Comparison of ENCODE assay signal across 8 cellular contexts in genomic region chr22:25475554-25476022, GRCh38.
DNase-seq lines count a peak whose midpoint lies in the region; ATAC-seq and TF ChIP-seq lines count a peak whose summit lies in the region.

No MANE protein-coding gene starts in this region.

- no peaks in the 10 kb centered on the region for H3K9me2 ChIP-seq in Karpas-422 (replicated peaks; ENCODE audit: insufficient read depth, low read length)

- no peak overlapping the region for H2AFZ ChIP-seq in DND-41 (ENCODE audit: low read depth, low read length)
- no peak overlapping the region for H2AFZ ChIP-seq in Karpas-422 (ENCODE audit: low read length)

- TF ChIP-seq POLR2A in Peyer's patch (IDR thresholded peaks at IDR 0.05) = no peak
- TF ChIP-seq POLR2A in gastroesophageal sphincter (IDR thresholded peaks at IDR 0.05) = no peak

- H3K9ac ChIP-seq in DND-41 (ENCODE audit: low read depth, low read length) (no peak overlapping the region), Karpas-422 (ENCODE audit: low read length) (no peak overlapping the region)

- no peaks in the 10 kb centered on the region for H3K9me3 Mint-ChIP-seq in endothelial cell (ENCODE audit: unreplicated experiment)

- no peaks in the 10 kb centered on the region for H4K20me1 ChIP-seq in DND-41 (ENCODE audit: insufficient read depth, low read length)
- H4K20me1 ChIP-seq in Karpas-422 (ENCODE audit: insufficient read depth, low read depth, low read length) = no peaks in the 10 kb centered on the region

- TF ChIP-seq EP300 in gastroesophageal sphincter (IDR thresholded peaks at IDR 0.05) = no peak

- H3K4me2 ChIP-seq in DND-41 (ENCODE audit: insufficient read depth, low read length) (no peak overlapping the region), Karpas-422 (ENCODE audit: low read depth, low read length, poor library complexity, severe bottlenecking) (no peak overlapping the region)

- no peak overlapping the region for H3K27ac Mint-ChIP-seq in endothelial cell (ENCODE audit: unreplicated experiment)

- H3K4me1 Mint-ChIP-seq in endothelial cell (ENCODE audit: unreplicated experiment) = no peaks in the 10 kb centered on the region

- no peaks in the 10 kb centered on the region for H3K4me1 ChIP-seq in DND-41 (ENCODE audit: insufficient read depth, low read length)
- H3K4me1 ChIP-seq in Peyer's patch = no peaks in the 10 kb centered on the region
- peaks cover 0 to 19% (median 7%) of the 10 kb centered on the region in 3 donors for H3K4me1 ChIP-seq in gastroesophageal sphincter
- H3K4me1 ChIP-seq in Karpas-422 (ENCODE audit: low read length) = no peaks in the 10 kb centered on the region

- H3K79me2 ChIP-seq in DND-41 (ENCODE audit: insufficient read depth, low read length) (no peaks in the 10 kb centered on the region), Karpas-422 (ENCODE audit: low read length) (no peaks in the 10 kb centered on the region)

- peaks cover 26% of the 10 kb centered on the region for H3K36me3 Mint-ChIP-seq in endothelial cell (ENCODE audit: low read depth, unreplicated experiment)

- peaks cover 3% of the 10 kb centered on the region for H3K27me3 Mint-ChIP-seq in endothelial cell (ENCODE audit: unreplicated experiment)

- no peaks in the 10 kb centered on the region for H3K27me3 ChIP-seq in DND-41 (ENCODE audit: insufficient read depth, low read length, poor library complexity)
- no peaks in the 10 kb centered on the region for H3K27me3 ChIP-seq in Peyer's patch
- no peaks in the 10 kb centered on the region for H3K27me3 ChIP-seq in gastroesophageal sphincter
- H3K27me3 ChIP-seq in Karpas-422 (ENCODE audit: low read length) = no peaks in the 10 kb centered on the region

- H3K27ac ChIP-seq in DND-41 (ENCODE audit: low read length) (no peak overlapping the region), Peyer's patch (no peak overlapping the region), gastroesophageal sphincter (peak overlapping the region in 1 of 4 donors; percentile 10), Karpas-422 (ENCODE audit: low read length) (no peak overlapping the region)

- DNase-seq in DND-41 = peak; percentile 20
- DNase-seq in NCI-H187 (lab: John Stamatoyannopoulos, UW) = peak; percentile 81 to 87
- peak; percentile 86 for DNase-seq in dermis blood vessel endothelial cell
- DNase-seq in nucleus accumbens (lab: John Stamatoyannopoulos, UW) = peak in 34 of 56 donors; percentile 3 to 85 (median 45)
- no peak for DNase-seq in endothelial cell (ENCODE audit: low spot score)
- DNase-seq in Peyer's patch = no peak
- no peak for DNase-seq in Karpas-422

- H3K36me3 ChIP-seq in DND-41 (ENCODE audit: insufficient read depth, low read length) = no peaks in the 10 kb centered on the region
- no peaks in the 10 kb centered on the region for H3K36me3 ChIP-seq in Peyer's patch
- no peaks in the 10 kb centered on the region for H3K36me3 ChIP-seq in gastroesophageal sphincter
- no peaks in the 10 kb centered on the region for H3K36me3 ChIP-seq in Karpas-422 (ENCODE audit: insufficient read depth, low read length)

- H3K4me3 ChIP-seq in DND-41 (ENCODE audit: low read depth in 1 of 2, low read length in 2 of 2) (no peak overlapping the region), Peyer's patch (no peak overlapping the region), gastroesophageal sphincter (no peak overlapping the region), Karpas-422 (ENCODE audit: low read length) (no peak overlapping the region)

- no peak overlapping the region for H3K4me3 Mint-ChIP-seq in endothelial cell (ENCODE audit: unreplicated experiment)

- TF ChIP-seq CTCF in DND-41 (IDR thresholded peaks at IDR 0.05; ENCODE audit: borderline replicate concordance, extremely low read depth, low read length, poor library complexity, severe bottlenecking) (no peak), endothelial cell (IDR thresholded peaks at IDR 0.05; ENCODE audit: unreplicated experiment) (no peak), Peyer's patch (IDR thresholded peaks at IDR 0.05) (no peak), gastroesophageal sphincter (IDR thresholded peaks at IDR 0.05) (no peak)

- ATAC-seq in DND-41 (ENCODE audit: insufficient read depth, low read depth) (peak; percentile 58), gastroesophageal sphincter (no peak)

- H3K9me3 ChIP-seq in DND-41 (ENCODE audit: insufficient read depth, low read length, severe bottlenecking) = no peaks in the 10 kb centered on the region
- H3K9me3 ChIP-seq in Peyer's patch = no peaks in the 10 kb centered on the region
- no peaks in the 10 kb centered on the region for H3K9me3 ChIP-seq in gastroesophageal sphincter
- no peaks in the 10 kb centered on the region for H3K9me3 ChIP-seq in Karpas-422 (ENCODE audit: low read length)

- 0 to 32% methylated on average over 4 to 6 of the region's 9 CpGs for WGBS in gastroesophageal sphincter (ENCODE audit: low coverage in 1 of 2), 2 donors

Comparison
In these comparisons a context has a peak if more than half of its experiments do, and no peak if none do; other contexts are left out.
1. DNase-seq: peak in DND-41 (single experiment), NCI-H187 (2 of 2), dermis blood vessel endothelial cell (single experiment) and nucleus accumbens (34 of 56); none in endothelial cell (single experiment), Peyer's patch (0 of 3) and Karpas-422 (single experiment).